24 cellular contexts compared by ENCODE assay signal in genomic region chr3:133667118-133667517, GRCh38. TPM values are rescaled to one million over a fixed set of nuclear protein-coding genes. Genes with fewer than 3 reads are reported as not detected.
DNase-seq lines count a peak whose midpoint lies in the region; ATAC-seq, FAIRE-seq and TF ChIP-seq lines count a peak whose summit lies in the region.
"Had no signal": no experiment of that assay in that cellular context is flagged by ENCODE, and none has a peak within 500 bp of the region (broad histone marks: within the 10 kb centered on the region; RNA-seq: fewer than 3 reads in every experiment).

No MANE protein-coding gene starts in this region.

- no peak overlapping the region for H3K27ac Mint-ChIP-seq in T-helper 17 cell
- H3K27ac Mint-ChIP-seq: CD14-positive monocyte; CD4-positive, alpha-beta memory T cell; CD4-positive, CD25-positive, alpha-beta regulatory T cell had no signal

- H3K9me3 ChIP-seq in HepG2 (ENCODE audit: low read length) (no peaks in the 10 kb centered on the region), right lobe of liver (no peaks in the 10 kb centered on the region), K562 (replicated peaks; ENCODE audit: control insufficient read depth, insufficient read depth, low read depth, low read length) (no peaks in the 10 kb centered on the region), T-helper 17 cell (ENCODE audit: control insufficient read depth, low read length, poor library complexity, severe bottlenecking) (no peaks in the 10 kb centered on the region)
- H3K9me3 ChIP-seq: BE2C, BLaER1 had no signal

- H3K4me2 ChIP-seq in HepG2 (ENCODE audit: low read depth, low read length) (no peak overlapping the region), K562 (ENCODE audit: insufficient read depth, low read length) (no peak overlapping the region)
- H3K4me2 ChIP-seq: BLaER1 had no signal

- no peaks in the 10 kb centered on the region for H4K20me1 ChIP-seq in HepG2 (ENCODE audit: insufficient read depth, low read length)
- no peaks in the 10 kb centered on the region for H4K20me1 ChIP-seq in K562 (replicated peaks; ENCODE audit: control insufficient read depth, insufficient read depth, low read length)
- H4K20me1 ChIP-seq: BLaER1 had no signal

- TF ChIP-seq EP300 in HepG2 (IDR thresholded peaks at IDR 0.05; ENCODE audit: low read depth in 2 of 2, low read length in 2 of 2) (no peak), HepG2 (CRISPR knock-in tag; IDR thresholded peaks at IDR 0.05; ENCODE audit: borderline replicate concordance) (no peak), K562 (IDR thresholded peaks at IDR 0.05; ENCODE audit: low read length) (no peak)

- no peak for TF ChIP-seq CTCF in HepG2 (CRISPR knock-in tag; IDR thresholded peaks at IDR 0.05)
- no peak for TF ChIP-seq CTCF in right lobe of liver (IDR thresholded peaks at IDR 0.05)
- no peak for TF ChIP-seq CTCF in K562 (IDR thresholded peaks at IDR 0.05 in 2 of 3, conservative IDR thresholded peaks at IDR 0.05 in 1 of 3; ENCODE audit: insufficient read depth in 2 of 3, low read depth in 1 of 3, low read length in 3 of 3)

- H3K4me3 ChIP-seq in HepG2 (replicated peaks in 1 of 3; ENCODE audit: insufficient read depth in 1 of 3, low read depth in 2 of 3, low read length in 3 of 3) = no peak overlapping the region
- H3K4me3 ChIP-seq in right lobe of liver = no peak overlapping the region
- H3K4me3 ChIP-seq in K562 = no peak overlapping the region
- H3K4me3 ChIP-seq: BLaER1 had no signal

- FAIRE-seq in HepG2 (lab: Jason Lieb, UNC) (no peak), K562 (lab: Jason Lieb, UNC) (no peak)
- FAIRE-seq: A204.1, D721Med, G401.6, GM12891, GM19239 had no signal

- H3K27ac ChIP-seq in HepG2 (ENCODE audit: extremely low read length, insufficient read depth, low read length) = peak overlapping the region; percentile 89
- no peak overlapping the region for H3K27ac ChIP-seq in right lobe of liver
- no peak overlapping the region for H3K27ac ChIP-seq in K562 (ENCODE audit: extremely low read depth, low read depth, low read length)
- H3K27ac ChIP-seq: BLaER1 had no signal

- H3K4me1 Mint-ChIP-seq in T-helper 17 cell = peaks cover 13% of the 10 kb centered on the region

- POLR2A ChIA-PET in HepG2 (lab: Yijun Ruan, JAX) = interaction anchor here (1.1 to 2.0 kb wide), 8 partner anchors 37 to 94 kb away, joined by 3 to 18 read pairs (median 6); partner anchors contain the start of genes CDV3 and TF
- POLR2A ChIA-PET in K562 (lab: Yijun Ruan, JAX) = no interaction called here

- H3K4me1 ChIP-seq in HepG2 (ENCODE audit: insufficient read depth, low read length) (peaks cover 96% of the 10 kb centered on the region), right lobe of liver (peaks cover 1 to 55% (median 26%) of the 10 kb centered on the region in 4 donors), K562 (replicated peaks in 1 of 2; ENCODE audit: control insufficient read depth in 2 of 2, insufficient read depth in 2 of 2, low read length in 2 of 2) (peaks cover 0 to 7% of the 10 kb centered on the region in 2 experiments; a peak in 2 of 5 replicates)
- H3K4me1 ChIP-seq: BE2C had no signal

- H3K27me3 Mint-ChIP-seq in T-helper 17 cell = peaks cover 21% of the 10 kb centered on the region

- no peak for TF ChIP-seq RAD21 in HepG2 (CRISPR knock-in tag; IDR thresholded peaks at IDR 0.05)
- TF ChIP-seq RAD21 in K562 (CRISPR knock-in tag; conservative IDR thresholded peaks at IDR 0.05 in 1 of 2, IDR thresholded peaks at IDR 0.05 in 1 of 2) = no peak

- no peak for TF ChIP-seq POLR2A in HepG2 (IDR thresholded peaks at IDR 0.05; ENCODE audit: insufficient read depth in 1 of 2, low read depth in 2 of 2, low read length in 2 of 2)
- no peak for TF ChIP-seq POLR2A in right lobe of liver (IDR thresholded peaks at IDR 0.05)
- no peak for TF ChIP-seq POLR2A in K562 (conservative IDR thresholded peaks at IDR 0.05)

- H3K9me1 ChIP-seq in K562 (ENCODE audit: control insufficient read depth, insufficient read depth, low read length) = no peaks in the 10 kb centered on the region

- peaks cover 2% of the 10 kb centered on the region for H3K36me3 Mint-ChIP-seq in T-helper 17 cell (ENCODE audit: low read depth)

- H3K79me2 ChIP-seq in HepG2 (ENCODE audit: insufficient read depth, low read length) = peaks cover 15% of the 10 kb centered on the region
- H3K79me2 ChIP-seq in K562 (ENCODE audit: control insufficient read depth, insufficient read depth, low read length) = peaks cover 9% of the 10 kb centered on the region

- intact Hi-C loops in HepG2 (cut with micrococcal nuclease; ENCODE audit: unreplicated experiment) (no loop called here), right lobe of liver (cut with DNase I) (no loop called here), K562 (cut with micrococcal nuclease) (no loop called here)

- in situ Hi-C loops in HepG2 (cut with HindIII; ENCODE audit: extremely low pct_ligation_motif_present, low pct_unique_long_range_greater_than_20kb) = no loop called here
- in situ Hi-C loops in K562 (cut with MboI) = loop anchor here (25.0 kb wide), 1 partner anchor 245 kb away; no protein-coding TSS in a partner anchor

- BruUV-seq in HepG2 (replicated peaks; lab: Mats Ljungman, UMichigan) (no TSS peak), K562 (replicated peaks; lab: Mats Ljungman, UMichigan) (no TSS peak)

- H2AFZ ChIP-seq in HepG2 (ENCODE audit: low read length) (no peak overlapping the region), K562 (ENCODE audit: low read depth, low read length) (no peak overlapping the region)

- H3K9ac ChIP-seq in HepG2 (ENCODE audit: insufficient read depth, low read depth, low read length) (no peak overlapping the region), K562 (ENCODE audit: insufficient read depth in 1 of 2, low read depth in 2 of 2, low read length in 2 of 2) (no peak overlapping the region)
- H3K9ac ChIP-seq: BLaER1 had no signal

- H3K27me3 ChIP-seq in HepG2 (ENCODE audit: control insufficient read depth in 1 of 2, insufficient read depth in 2 of 2, low read length in 2 of 2) (no peaks in the 10 kb centered on the region; a peak in 1 of 5 replicates), right lobe of liver (no peaks in the 10 kb centered on the region), K562 (ENCODE audit: control insufficient read depth in 2 of 2, insufficient read depth in 2 of 2, low read length in 2 of 2) (no peaks in the 10 kb centered on the region)
- H3K27me3 ChIP-seq: BLaER1 had no signal

- CTCF ChIA-PET in HepG2 (lab: Yijun Ruan, JAX; ENCODE audit: low intra/inter-chr PET ratio, low total read pairs) = no interaction called here
- CTCF ChIA-PET in K562 (lab: Yijun Ruan, JAX; ENCODE audit: low intra/inter-chr PET ratio) = interaction anchor here (0.6 kb wide), 1 partner anchor 937 kb away, joined by 3 read pairs; no protein-coding TSS in a partner anchor

- no peak overlapping the region for H3K4me3 Mint-ChIP-seq in T-helper 17 cell
- H3K4me3 Mint-ChIP-seq: CD14-positive monocyte; CD4-positive, alpha-beta memory T cell; CD4-positive, CD25-positive, alpha-beta regulatory T cell; CD8-positive, alpha-beta memory T cell had no signal

- no peak for DNase-seq in HepG2 (ENCODE audit: low spot score)
- no peak for DNase-seq in right lobe of liver
- peak; percentile 18 for DNase-seq in NCI-H226
- no peak for DNase-seq in K562 (ENCODE audit: extremely low read depth in 1 of 4, low spot score in 3 of 4)
- DNase-seq in T-helper 17 cell = no peak
- DNase-seq: 8988T; ACHN; BE2C; C1 segment of cervical spinal cord; Calu3; CD4-positive, alpha-beta memory T cell; CD4-positive, CD25-positive, alpha-beta regulatory T cell; CD8-positive, alpha-beta memory T cell; COR-L47; DMS79 treated with DMSO at 0.1 percent for 48 hours; GF-D8 had no signal

- WGBS in HepG2 (ENCODE audit: low lambda C conversion rate) = 88% methylated on average over 2 of the region's 2 CpGs
- WGBS in right lobe of liver (ENCODE audit: insufficient coverage, low coverage, low lambda C conversion rate, missing lambda C conversion rate) = 80% methylated on average over 2 of the region's 2 CpGs
- 0% methylated on average over 1 of the region's 2 CpGs for WGBS in K562 (ENCODE audit: insufficient coverage, low coverage, missing lambda C conversion rate)

- H3K36me3 ChIP-seq in HepG2 (replicated peaks in 1 of 2; ENCODE audit: control insufficient read depth in 1 of 2, insufficient read depth in 2 of 2, low read length in 2 of 2) (no peaks in the 10 kb centered on the region), right lobe of liver (no peaks in the 10 kb centered on the region), K562 (ENCODE audit: control insufficient read depth, insufficient read depth, low read length) (no peaks in the 10 kb centered on the region)
- H3K36me3 ChIP-seq: BE2C, BLaER1 had no signal

- ATAC-seq in HepG2 = no peak
- ATAC-seq in right lobe of liver = no peak
- ATAC-seq in K562 = no peak
- ATAC-seq in T-helper 17 cell = no peak
- no peak for ATAC-seq in HG02642 (IDR thresholded peaks at IDR 0.05; ENCODE audit: poor library complexity, unreplicated experiment)

RNA-seq across cellular contexts. Expression of gene TOPBP1, which starts 5.4 kb away (rescaled TPM):
- total RNA-seq in HepG2 (2016; rRNA removed; fragmentation: Illumina TruSeq; extraction: Trizol) (42.9 and 59.3 TPM in 2 replicates), right lobe of liver (10 to 100 TPM in 2 of 6 experiments, 1 to 10 TPM in 4; 5.3 to 20.6 (median 8.1) TPM), K562 (2014; rRNA removed) (46.1 and 46.7 TPM in 2 replicates), K562 (2014; rRNA removed; fragmentation: Illumina TruSeq; extraction: Trizol) (74.4 and 78.9 TPM in 2 replicates), K562 (2015; rRNA removed; fragmentation: Illumina TruSeq; extraction: Trizol) (76.8 and 77.6 TPM in 2 replicates), K562 (2021) (44.7 and 49.1 TPM in 2 replicates), T-helper 17 cell (10 to 100 TPM; 33.5 to 46.3 TPM)
- total RNA-seq in HepG2 (2016; cell fraction: cytosol; rRNA removed; fragmentation: Illumina TruSeq; extraction: Trizol; ENCODE audit: low read depth) = 12.5 and 13.2 TPM in 2 replicates
- total RNA-seq in HepG2 (2016; cell fraction: insoluble cytoplasmic fraction; rRNA removed; fragmentation: Illumina TruSeq; extraction: Trizol) = 41.9 and 62.6 TPM in 2 replicates
- 30.0 and 35.4 TPM in 2 replicates for total RNA-seq in HepG2 (2016; cell fraction: membrane; rRNA removed; fragmentation: Illumina TruSeq; extraction: Trizol)
- total RNA-seq in HepG2 (2016; cell fraction: nucleus; rRNA removed; fragmentation: Illumina TruSeq; extraction: Trizol) = 56.6 and 67.4 TPM in 2 replicates
- polyA plus RNA-seq in HepG2 (2011; rRNA removed) (15.5 and 24.3 TPM in 2 replicates), K562 (2011; rRNA removed) (72.3 and 77.3 TPM in 2 replicates), K562 (2014; fragmentation: Illumina TruSeq; extraction: Trizol) (51.9 and 58.2 TPM in 2 replicates), K562 (2014; fragmentation: Nextera tagmentation; extraction: Ambion mirVana) (10 to 100 TPM; 16.6 to 20.1 TPM), K562 (2014; rRNA removed) (45.3 and 59.7 TPM in 2 replicates)
- 8.5 and 8.6 TPM in 2 replicates for polyA plus RNA-seq in HepG2 (2011; cell fraction: cytosol; rRNA removed)
- 41.0 and 46.8 TPM in 2 replicates for polyA plus RNA-seq in HepG2 (2011; cell fraction: nucleus; rRNA removed)
- polyA plus RNA-seq in HepG2 (2012) = 12.5 and 16.7 TPM in 2 replicates
- 3.0 and 3.5 TPM in 2 replicates for polyA plus RNA-seq in HepG2 (2016; cell fraction: cytosol; fragmentation: Illumina TruSeq; extraction: Trizol; ENCODE audit: low read depth)
- 36.7 and 42.1 TPM in 2 replicates for polyA plus RNA-seq in HepG2 (2016; cell fraction: insoluble cytoplasmic fraction; fragmentation: Illumina TruSeq; extraction: Trizol; ENCODE audit: low read depth)
- 12.7 and 14.9 TPM in 2 replicates for polyA plus RNA-seq in HepG2 (2016; cell fraction: membrane; fragmentation: Illumina TruSeq; extraction: Trizol; ENCODE audit: low read depth)
- 65.4 and 74.6 TPM in 2 replicates for polyA plus RNA-seq in HepG2 (2016; cell fraction: nucleus; fragmentation: Illumina TruSeq; extraction: Trizol; ENCODE audit: insufficient read depth, low read depth)
- 16.5 and 72.6 TPM in 2 replicates for polyA minus RNA-seq in HepG2 (2011; rRNA and poly(A)+ RNA removed; ENCODE audit: low replicate concordance)
- 8.1 and 9.6 TPM in 2 replicates for polyA minus RNA-seq in HepG2 (2011; cell fraction: cytosol; rRNA and poly(A)+ RNA removed)
- 58.9 and 72.9 TPM in 2 replicates for polyA minus RNA-seq in HepG2 (2011; cell fraction: nucleus; rRNA and poly(A)+ RNA removed)
- total RNA-seq in K562 (2011; cell fraction: chromatin; rRNA removed; ENCODE audit: low replicate concordance) = 71.2 and 213 TPM in 2 replicates
- 22.3 and 38.2 TPM in 2 replicates for total RNA-seq in K562 (2011; cell fraction: nucleolus; rRNA removed)
- 59.8 and 75.6 TPM in 2 replicates for total RNA-seq in K562 (2011; cell fraction: nucleoplasm; rRNA removed)
- 16.0 and 31.2 TPM in 2 replicates for polyA plus RNA-seq in K562 (2011; cell fraction: cytosol; rRNA removed)
- polyA plus RNA-seq in K562 (2011; cell fraction: nucleus; rRNA removed) = 133 and 184 TPM in 2 replicates
- 30.5 and 31.8 TPM in 2 replicates for polyA plus RNA-seq in K562 (2012)
- polyA minus RNA-seq in K562 (2011; rRNA and poly(A)+ RNA removed) = 112 and 113 TPM in 2 replicates
- polyA minus RNA-seq in K562 (2011; cell fraction: cytosol; rRNA and poly(A)+ RNA removed) = 26.3 and 28.6 TPM in 2 replicates
- 56.1 and 101 TPM in 2 replicates for polyA minus RNA-seq in K562 (2011; cell fraction: nucleus; rRNA and poly(A)+ RNA removed)
